Comparison of ENCODE assay signal across 16 cellular contexts in the genomic region with DNA sequence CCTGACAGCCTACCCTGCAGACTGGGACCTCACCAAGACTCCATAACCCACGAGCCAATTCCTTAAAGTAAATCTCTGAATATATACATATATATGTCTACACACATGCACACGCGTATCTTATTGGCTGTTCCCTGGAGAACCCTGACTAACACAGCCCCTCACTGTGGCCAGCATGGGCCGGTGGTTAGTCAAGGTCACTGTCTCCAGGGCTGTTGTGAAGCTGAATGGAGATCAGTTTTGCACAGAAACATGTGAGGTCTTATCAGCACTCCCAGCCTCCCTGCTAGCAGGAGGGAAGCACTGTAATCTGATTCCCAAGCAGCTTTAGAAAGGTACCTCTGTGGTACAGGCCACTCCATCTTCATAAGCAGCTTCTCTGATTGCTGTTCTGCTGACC. TPM values are rescaled to one million over a fixed set of nuclear protein-coding genes. Genes with fewer than 3 reads are reported as not detected.
DNase-seq lines count a peak whose midpoint lies in the region; ATAC-seq and TF ChIP-seq lines count a peak whose summit lies in the region.
"Had no signal": no experiment of that assay in that cellular context is flagged by ENCODE, and none has a peak within 500 bp of the region (broad histone marks: within the 10 kb centered on the region; RNA-seq: fewer than 3 reads in every experiment).

No MANE protein-coding gene starts in this region.

- peak; percentile 30 for DNase-seq in NCI-H345 (lab: John Stamatoyannopoulos, UW)
- no peak for DNase-seq in NCI-H345 treated with DMSO at 0.1 percent for 48 hours (lab: John Stamatoyannopoulos, UW; ENCODE audit: unreplicated experiment)
- DNase-seq in SJCRH30, result peak; percentile 72 to 89
- DNase-seq in erythroblast (lab: John Stamatoyannopoulos, UW), result peak; percentile 60 to 89
- DNase-seq in upper lobe of right lung, result peak; percentile 35
- no peak for DNase-seq in T-helper 17 cell
- DNase-seq: ACHN; activated CD4-positive, alpha-beta T cell treated with anti-CD3 and anti-CD28 coated beads for 48 hours; Karpas-422; SHP77 had no signal

- peaks cover 8% of the 10 kb centered on the region for H3K36me3 Mint-ChIP-seq in T-helper 17 cell (ENCODE audit: low read depth)

- no peak for TF ChIP-seq POLR2A in erythroblast (IDR thresholded peaks at IDR 0.05; ENCODE audit: low read length)

- H3K36me3 ChIP-seq in SJCRH30, result no peaks in the 10 kb centered on the region
- H3K36me3 ChIP-seq in upper lobe of right lung, result no peaks in the 10 kb centered on the region
- H3K36me3 ChIP-seq: neutrophil, thoracic aorta had no signal

- no peak for TF ChIP-seq CTCF in upper lobe of right lung (IDR thresholded peaks at IDR 0.05)

- H3K4me3 Mint-ChIP-seq in T-helper 17 cell, result no peak overlapping the region
- H3K4me3 Mint-ChIP-seq: activated T-helper 1 cell treated with anti-CD3 and anti-CD28 coated beads, Interleukin-12 subunit alpha, Interleukin-12 subunit beta, Interleukin-2, Interleukin-4 antibody, amounts not matched to agents 30 ng/mL and 10 ng/mL and 1 ng/mL, durations not matched to agents 14 hours and 24 hours and 36 hours had no signal

- peaks cover 9% of the 10 kb centered on the region for H3K4me1 Mint-ChIP-seq in T-helper 17 cell

- peaks cover 42% of the 10 kb centered on the region for H3K4me1 ChIP-seq in SJCRH30
- peaks cover 9% of the 10 kb centered on the region for H3K4me1 ChIP-seq in upper lobe of right lung

- ATAC-seq in upper lobe of right lung (no peak), GM21381 (IDR thresholded peaks at IDR 0.05; ENCODE audit: unreplicated experiment) (no peak), HG03439 (IDR thresholded peaks at IDR 0.05; ENCODE audit: unreplicated experiment) (no peak), T-helper 17 cell (no peak)

- peaks cover 22% of the 10 kb centered on the region for H3K27me3 Mint-ChIP-seq in T-helper 17 cell

- H3K27ac ChIP-seq in SJCRH30 (peak overlapping the region; percentile 41), upper lobe of right lung (peak overlapping the region; percentile 55)
- H3K27ac ChIP-seq: neutrophil, thoracic aorta had no signal

- H3K9me3 ChIP-seq in SJCRH30 (replicated peaks) (no peaks in the 10 kb centered on the region), upper lobe of right lung (no peaks in the 10 kb centered on the region), T-helper 17 cell (ENCODE audit: control insufficient read depth, low read length, poor library complexity, severe bottlenecking) (no peaks in the 10 kb centered on the region)
- H3K9me3 ChIP-seq: neutrophil, thoracic aorta had no signal

- H3K4me3 ChIP-seq in SJCRH30 (no peak overlapping the region), upper lobe of right lung (no peak overlapping the region)
- H3K4me3 ChIP-seq: thoracic aorta had no signal

- H3K27me3 ChIP-seq in SJCRH30 (no peaks in the 10 kb centered on the region), upper lobe of right lung (no peaks in the 10 kb centered on the region)
- H3K27me3 ChIP-seq: neutrophil had no signal

- no peak overlapping the region for H3K27ac Mint-ChIP-seq in T-helper 17 cell
- H3K27ac Mint-ChIP-seq: activated T-helper 1 cell treated with anti-CD3 and anti-CD28 coated beads, Interleukin-12 subunit alpha, Interleukin-12 subunit beta, Interleukin-2, Interleukin-4 antibody, amounts not matched to agents 30 ng/mL and 10 ng/mL and 1 ng/mL, durations not matched to agents 14 hours and 24 hours and 36 hours had no signal

- intact Hi-C loops in upper lobe of right lung (cut with DNase I), result no loop called here

RNA-seq across cellular contexts. Expression of a gene that starts 46.6 kb away (rescaled TPM):
- 0.06 TPM in 1 of 2 replicates, not detected in the other for total RNA-seq in SJCRH30 (2014; rRNA removed; shearing (Covaris generic))
- total RNA-seq in upper lobe of right lung, result 5.1 TPM
- not detected for total RNA-seq in T-helper 17 cell
- total RNA-seq: activated T-helper 1 cell treated with anti-CD3 and anti-CD28 coated beads, Interleukin-12 subunit alpha, Interleukin-12 subunit beta, Interleukin-2, Interleukin-4 antibody, amounts not matched to agents 30 ng/mL and 10 ng/mL and 1 ng/mL, durations not matched to agents 14 hours and 24 hours and 36 hours; NCI-H460 had no signal

Comparison
In these comparisons a context has a peak if more than half of its experiments do, and no peak if none do; other contexts are left out.
1. DNase-seq: peak in NCI-H345 (single experiment), SJCRH30 (2 of 2), erythroblast (2 of 2) and upper lobe of right lung (single experiment); none in NCI-H345 treated with DMSO at 0.1 percent for 48 hours (single experiment) and T-helper 17 cell (0 of 3).